8 cellular contexts compared by ENCODE assay signal in the genomic region with DNA sequence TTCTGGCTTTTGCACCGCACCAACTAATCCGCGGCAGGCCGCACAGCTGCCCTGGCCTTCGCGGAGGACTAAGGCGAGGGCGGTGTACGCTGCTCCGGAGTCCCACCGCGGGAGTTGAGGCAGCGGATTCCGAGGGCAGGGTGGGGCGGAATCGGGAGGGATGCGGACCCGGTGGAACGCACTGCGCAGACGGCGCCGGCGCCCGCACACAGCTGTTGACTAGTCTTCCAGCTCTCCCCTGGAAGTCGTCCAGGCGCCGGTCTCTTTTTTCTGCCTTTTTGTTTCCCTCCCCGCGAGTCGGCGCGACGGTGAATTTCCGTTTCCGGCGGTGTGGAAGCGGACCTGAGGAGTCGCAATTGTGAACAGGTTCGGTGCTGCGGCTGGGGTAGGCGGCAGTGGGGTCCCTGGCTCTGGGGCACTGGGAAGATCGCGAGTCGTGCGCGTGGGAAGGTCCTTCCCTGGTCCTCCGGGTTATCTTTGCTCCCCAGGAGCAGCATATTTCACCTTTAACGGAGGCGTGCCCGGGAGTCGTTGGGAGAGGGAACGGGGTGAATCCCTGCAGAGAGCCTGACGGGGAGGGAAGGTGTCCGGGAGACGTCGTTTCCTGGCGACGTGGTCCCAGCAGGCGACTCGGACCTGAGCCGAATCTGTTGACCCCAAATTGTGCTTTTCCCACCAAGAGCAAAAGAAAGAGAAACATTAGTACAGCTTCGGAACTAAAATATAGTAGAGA. TPM values are rescaled to one million over a fixed set of nuclear protein-coding genes. Genes with fewer than 3 reads are reported as not detected.
A peak's percentile ranks its signal among the peaks of the same experiment; 100 is the strongest.
DNase-seq lines count a peak whose midpoint lies in the region; ATAC-seq and TF ChIP-seq lines count a peak whose summit lies in the region.

A gene (plus strand): TSS at position 319 of the 733 bp plus-strand sequence. CDS start 5,195 bp downstream, outside the sequence.

- peak in 1 of 2 donors; percentile 36 for TF ChIP-seq POLR2A in adrenal gland (IDR thresholded peaks at IDR 0.05)

- H3K79me2 ChIP-seq in Karpas-422 (ENCODE audit: low read length) = peaks cover 15% of the 10 kb centered on the region; the same call in 1 of the 2 replicates

- peak within 1 kb of the TSS; percentile 87 for H3K27ac Mint-ChIP-seq in type B pancreatic cell

- no peak for TF ChIP-seq CTCF in adrenal gland (IDR thresholded peaks at IDR 0.05)
- no peak for TF ChIP-seq CTCF in type B pancreatic cell (conservative IDR thresholded peaks at IDR 0.05)

- H3K9me3 ChIP-seq in Karpas-422 (ENCODE audit: low read length) (no peaks in the 10 kb centered on the region), adrenal gland (replicated peaks in 1 of 3) (no peaks in the 10 kb centered on the region)

- peak within 1 kb of the TSS; percentile 89 for H3K9ac ChIP-seq in Karpas-422 (ENCODE audit: low read length)

- peak within 1 kb of the TSS; percentile 93 for H2AFZ ChIP-seq in Karpas-422 (ENCODE audit: low read length)

- peak; percentile 74 for ATAC-seq in GM21825 (IDR thresholded peaks at IDR 0.05; ENCODE audit: unreplicated experiment)
- peak; percentile 85 to 91 for ATAC-seq in left cardiac atrium

- H3K27ac ChIP-seq in Karpas-422 (ENCODE audit: low read length) (0 out of 2 replicates have a peak within 1 kb of the TSS, but pooled peaks have one; percentile 23), adrenal gland (peak within 1 kb of the TSS; percentile 20 to 94 (median 80))

- H3K36me3 ChIP-seq in Karpas-422 (ENCODE audit: insufficient read depth, low read length) (no peaks in the 10 kb centered on the region), adrenal gland (replicated peaks in 1 of 2) (no peaks in the 10 kb centered on the region)

- H3K4me3 Mint-ChIP-seq in type B pancreatic cell = peak within 1 kb of the TSS; percentile 99

- H3K27me3 Mint-ChIP-seq in type B pancreatic cell = peaks cover 20% of the 10 kb centered on the region

- DNase-seq in Daoy (ENCODE audit: low read depth) (peak; percentile 84), Karpas-422 (peak; percentile 92), SW480 (ENCODE audit: low spot score) (peak; percentile 64), adrenal gland (peak; percentile 84 to 92 (median 88)), left cardiac atrium (peak; percentile 88), posterior cingulate gyrus (peak; percentile 60 to 96 (median 81)), type B pancreatic cell (ENCODE audit: extremely low spot score, unreplicated experiment) (peak; percentile 85)

- H3K4me3 ChIP-seq in Karpas-422 (ENCODE audit: low read length) (peak within 1 kb of the TSS; percentile 97), adrenal gland (peak within 1 kb of the TSS; percentile 21 to 87 (median 78))

- H3K9me2 ChIP-seq in Karpas-422 (replicated peaks; ENCODE audit: insufficient read depth, low read length) = no peaks in the 10 kb centered on the region

- H3K27me3 ChIP-seq in Karpas-422 (ENCODE audit: low read length) (no peaks in the 10 kb centered on the region), adrenal gland (no peaks in the 10 kb centered on the region)

- peak within 1 kb of the TSS; percentile 74 for H3K4me2 ChIP-seq in Karpas-422 (ENCODE audit: low read depth, low read length, poor library complexity, severe bottlenecking)

- intact Hi-C loops in adrenal gland (cut with DNase I) (no loop called here), left cardiac atrium (cut with DNase I) (no loop called here), posterior cingulate gyrus (cut with DNase I) (no loop called here)

- H3K4me1 ChIP-seq in Karpas-422 (ENCODE audit: low read length) (peaks cover 16% of the 10 kb centered on the region), adrenal gland (replicated peaks in 1 of 2) (peaks cover 0 to 5% of the 10 kb centered on the region in 2 donors)

- no peaks in the 10 kb centered on the region for H4K20me1 ChIP-seq in Karpas-422 (ENCODE audit: insufficient read depth, low read depth, low read length)

- H3K36me3 Mint-ChIP-seq in type B pancreatic cell = no peaks in the 10 kb centered on the region

- peaks cover 4% of the 10 kb centered on the region for H3K4me1 Mint-ChIP-seq in type B pancreatic cell (ENCODE audit: unreplicated experiment)

- H3K9me3 Mint-ChIP-seq in type B pancreatic cell = no peaks in the 10 kb centered on the region

- 0 to 1% (median 0%) methylated on average over 29 to 63 of the region's 63 CpGs for WGBS in adrenal gland, 4 donors

RNA-seq across cellular contexts. Expression of the gene that starts here (rescaled TPM):
- total RNA-seq in Daoy (2014; rRNA removed; shearing (Covaris generic)) = 4.5 and 5.5 TPM in 2 replicates
- total RNA-seq in Karpas-422 (2014; rRNA removed; shearing (Covaris generic); ENCODE audit: low replicate concordance) = 2.5 and 5.2 TPM in 2 replicates
- total RNA-seq in adrenal gland (1 to 10 TPM; 1.9 to 7.6 (median 5.0) TPM), left cardiac atrium (1 to 10 TPM; 3.7 to 4.1 TPM), type B pancreatic cell (ENCODE audit: low replicate concordance) (3.7 and 6.0 TPM in 2 replicates)
- 10 to 100 TPM in 1 of 3 donors, 1 to 10 TPM in 2; 2.8 to 13.3 (median 3.1) TPM for polyA plus RNA-seq in adrenal gland

Comparison
In these comparisons a context has a peak if more than half of its experiments do, and no peak if none do; other contexts are left out.
1. Peak in every context shown above with its lines: DNase-seq, ATAC-seq, H3K4me3 ChIP-seq and H3K27ac ChIP-seq.